ENCODE assay signal across 28 cellular contexts in the genomic region with DNA sequence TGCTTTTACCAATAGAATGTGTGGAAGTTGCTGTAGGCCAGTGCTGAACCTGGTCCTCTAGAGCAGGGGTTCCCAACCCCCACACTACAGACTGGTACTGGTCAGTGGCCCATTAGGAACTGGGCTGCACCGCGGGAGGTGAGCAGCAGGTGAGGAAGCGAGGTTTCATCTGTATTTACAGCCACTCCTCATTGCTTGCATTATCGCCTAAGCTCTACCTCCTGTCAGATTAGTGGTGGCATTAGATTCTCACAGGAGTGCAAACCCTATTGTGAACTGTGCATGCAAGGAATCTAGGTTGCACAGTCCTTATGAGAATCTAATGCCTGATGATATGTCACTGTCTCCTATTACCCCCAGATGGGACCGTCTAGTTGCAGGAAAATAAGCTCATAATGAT.
"Had no signal": no experiment of that assay in that cellular context is flagged by ENCODE, and none has a peak within 500 bp of the region (broad histone marks: within the 10 kb centered on the region; RNA-seq: fewer than 3 reads in every experiment).

No MANE protein-coding gene starts in this region.

- H3K9me3 ChIP-seq: esophagus squamous epithelium, gastroesophageal sphincter, heart right ventricle had no signal

- H3K27ac ChIP-seq: brain microvascular endothelial cell, coronary artery, dorsolateral prefrontal cortex, gastroesophageal sphincter, heart right ventricle had no signal

- FAIRE-seq: astrocyte, bronchial epithelial cell had no signal

- H3K4me1 ChIP-seq: gastroesophageal sphincter, heart right ventricle had no signal

- H3K4me3 ChIP-seq: coronary artery, dorsolateral prefrontal cortex, esophagus squamous epithelium, gastroesophageal sphincter, heart right ventricle had no signal

- H3K36me3 ChIP-seq: brain microvascular endothelial cell, esophagus squamous epithelium, gastroesophageal sphincter, heart right ventricle had no signal

- ATAC-seq: activated CD4-positive, alpha-beta T cell treated with anti-CD3 and anti-CD28 coated beads for 36 hours; activated CD8-positive, alpha-beta memory T cell treated with anti-CD3 and anti-CD28 coated beads, Interleukin-2, amount 10 ng/mL, durations not matched to agents 7 days and 5 days; activated CD8-positive, alpha-beta T cell treated with anti-CD3 and anti-CD28 coated beads, Interleukin-2, amount 10 ng/mL, durations not matched to agents 7 days and 5 days; gastroesophageal sphincter; heart right ventricle; T-helper 17 cell had no signal

- H3K27me3 ChIP-seq: brain microvascular endothelial cell, dorsolateral prefrontal cortex, esophagus squamous epithelium, gastroesophageal sphincter, heart right ventricle had no signal

- DNase-seq: activated CD4-positive, alpha-beta memory T cell treated with anti-CD3 and anti-CD28 coated beads for 36 hours; activated CD4-positive, alpha-beta T cell treated with anti-CD3 and anti-CD28 coated beads for 36 hours; activated CD4-positive, alpha-beta T cell treated with anti-CD3 and anti-CD28 coated beads, Interleukin-2, amount 10 ng/mL, durations not matched to agents 24 days and 14 days; activated CD4-positive, CD25-positive, alpha-beta regulatory T cell; activated CD4-positive, CD25-positive, alpha-beta regulatory T cell treated with anti-CD3 and anti-CD28 coated beads, Interleukin-2, amount 50 U/mL, for 72 hours; activated CD8-positive, alpha-beta memory T cell treated with anti-CD3 and anti-CD28 coated beads, Interleukin-2, amount 10 ng/mL, durations not matched to agents 7 days and 5 days; activated CD8-positive, alpha-beta memory T cell treated with anti-CD3 and anti-CD28 coated beads, Interleukin-2, amount 50 U/mL, for 4 hours; activated CD8-positive, alpha-beta T cell treated with anti-CD3 and anti-CD28 coated beads, Interleukin-2, amount 10 ng/mL, durations not matched to agents 7 days and 5 days; activated effector memory CD4-positive, alpha-beta T cell treated with anti-CD3 and anti-CD28 coated beads, Interleukin-2, amount 50 U/mL, for 16 hours; activated naive CD4-positive, alpha-beta T cell treated with anti-CD3 and anti-CD28 coated beads for 36 hours; activated T-cell treated with anti-CD3 and anti-CD28 coated beads, Interleukin-2, amount 50 U/mL, for 1 hour; activated T-cell treated with anti-CD3 and anti-CD28 coated beads, Interleukin-2, amount 50 U/mL, for 48 hours; amniotic stem cell; anterior cingulate cortex; brain microvascular endothelial cell; dorsolateral prefrontal cortex; effector memory CD4-positive, alpha-beta T cell; endodermal cell; esophagus squamous epithelium; foreskin melanocyte; heart right ventricle; hippocampal formation; T-helper 17 cell; T1000 had no signal
